2 cellular contexts compared by ENCODE assay signal in the genomic region with DNA sequence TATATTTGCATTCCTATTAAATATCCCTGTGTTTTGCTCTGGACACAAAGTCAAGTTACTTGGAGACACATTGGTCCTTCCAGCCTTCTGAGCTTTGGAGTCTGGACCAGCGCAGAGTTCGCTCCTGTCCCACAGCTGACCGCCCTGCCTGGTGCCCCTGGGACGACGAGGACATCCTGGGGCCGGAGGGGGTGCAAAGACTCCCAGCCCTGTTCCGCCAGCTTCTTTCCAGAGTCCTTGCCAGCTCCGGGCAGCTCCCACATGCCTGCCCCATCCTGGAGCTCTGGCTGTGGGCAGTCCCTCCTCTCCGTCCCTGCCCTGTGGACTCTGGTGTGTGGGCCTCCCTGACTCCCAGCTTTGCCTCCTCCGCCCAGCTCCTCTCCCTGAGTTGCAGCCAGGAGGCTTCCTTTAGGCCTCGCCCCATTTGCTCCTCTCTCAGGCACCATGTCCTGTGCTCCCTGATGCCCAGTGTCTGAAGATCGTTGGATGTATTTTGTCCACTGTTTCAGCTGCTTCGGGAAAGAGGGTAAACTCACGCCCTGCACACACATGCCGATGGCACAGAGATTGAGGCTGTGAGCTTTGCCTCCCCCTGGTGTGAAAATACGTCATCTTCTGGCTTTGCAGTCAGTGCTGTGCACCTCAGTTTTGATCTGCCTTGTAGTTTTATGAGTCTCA.
TF ChIP-seq lines count a peak whose summit lies in the region.

No MANE protein-coding gene starts in this region.

TF ChIP-seq in HEK293, 187 proteins besides CTCF, POLR2A, EP300 and RAD21:
- no peak for TF ChIP-seq ZNF530 (tag by site-specific recombination; IDR thresholded peaks at IDR 0.05; ENCODE audit: low read depth)
- TF ChIP-seq, protein P1, sequence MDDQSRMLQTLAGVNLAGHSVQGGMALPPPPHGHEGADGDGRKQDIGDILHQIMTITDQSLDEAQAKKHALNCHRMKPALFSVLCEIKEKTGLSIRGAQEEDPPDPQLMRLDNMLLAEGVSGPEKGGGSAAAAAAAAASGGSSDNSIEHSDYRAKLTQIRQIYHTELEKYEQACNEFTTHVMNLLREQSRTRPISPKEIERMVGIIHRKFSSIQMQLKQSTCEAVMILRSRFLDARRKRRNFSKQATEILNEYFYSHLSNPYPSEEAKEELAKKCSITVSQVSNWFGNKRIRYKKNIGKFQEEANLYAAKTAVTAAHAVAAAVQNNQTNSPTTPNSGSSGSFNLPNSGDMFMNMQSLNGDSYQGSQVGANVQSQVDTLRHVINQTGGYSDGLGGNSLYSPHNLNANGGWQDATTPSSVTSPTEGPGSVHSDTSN (CRISPR knock-in tag; IDR thresholded peaks at IDR 0.05): no peak
- no peak for TF ChIP-seq ZNF404 (tag by site-specific recombination; IDR thresholded peaks at IDR 0.05)
- TF ChIP-seq ZNF341 (tag by site-specific recombination; IDR thresholded peaks at IDR 0.05; ENCODE audit: low read depth): 0 out of 2 replicates have a peak, but pooled peaks have one; percentile 15
TF ChIP-seq in HEK293: peak in this region for 1.

TF ChIP-seq in K562, 482 proteins besides CTCF, POLR2A, EP300 and RAD21:
- TF ChIP-seq, protein P2, sequence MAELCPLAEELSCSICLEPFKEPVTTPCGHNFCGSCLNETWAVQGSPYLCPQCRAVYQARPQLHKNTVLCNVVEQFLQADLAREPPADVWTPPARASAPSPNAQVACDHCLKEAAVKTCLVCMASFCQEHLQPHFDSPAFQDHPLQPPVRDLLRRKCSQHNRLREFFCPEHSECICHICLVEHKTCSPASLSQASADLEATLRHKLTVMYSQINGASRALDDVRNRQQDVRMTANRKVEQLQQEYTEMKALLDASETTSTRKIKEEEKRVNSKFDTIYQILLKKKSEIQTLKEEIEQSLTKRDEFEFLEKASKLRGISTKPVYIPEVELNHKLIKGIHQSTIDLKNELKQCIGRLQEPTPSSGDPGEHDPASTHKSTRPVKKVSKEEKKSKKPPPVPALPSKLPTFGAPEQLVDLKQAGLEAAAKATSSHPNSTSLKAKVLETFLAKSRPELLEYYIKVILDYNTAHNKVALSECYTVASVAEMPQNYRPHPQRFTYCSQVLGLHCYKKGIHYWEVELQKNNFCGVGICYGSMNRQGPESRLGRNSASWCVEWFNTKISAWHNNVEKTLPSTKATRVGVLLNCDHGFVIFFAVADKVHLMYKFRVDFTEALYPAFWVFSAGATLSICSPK (IDR thresholded peaks at IDR 0.05; ENCODE audit: borderline replicate concordance): no peak
- TF ChIP-seq RBFOX2 (IDR thresholded peaks at IDR 0.05; ENCODE audit: low read depth, low read length) (no peak), RB1 (IDR thresholded peaks at IDR 0.05; ENCODE audit: low read depth) (no peak), ZFP30 (CRISPR knock-in tag; IDR thresholded peaks at IDR 0.05; ENCODE audit: borderline replicate concordance) (no peak), GATAD2A (IDR thresholded peaks at IDR 0.05) (no peak), HNRNPK (IDR thresholded peaks at IDR 0.05; ENCODE audit: low read depth, low read length, poor library complexity, severe bottlenecking) (no peak), L3MBTL2 (IDR thresholded peaks at IDR 0.05) (0 out of 2 replicates have a peak, but pooled peaks have one; percentile 22)
- TF ChIP-seq, protein P3, sequence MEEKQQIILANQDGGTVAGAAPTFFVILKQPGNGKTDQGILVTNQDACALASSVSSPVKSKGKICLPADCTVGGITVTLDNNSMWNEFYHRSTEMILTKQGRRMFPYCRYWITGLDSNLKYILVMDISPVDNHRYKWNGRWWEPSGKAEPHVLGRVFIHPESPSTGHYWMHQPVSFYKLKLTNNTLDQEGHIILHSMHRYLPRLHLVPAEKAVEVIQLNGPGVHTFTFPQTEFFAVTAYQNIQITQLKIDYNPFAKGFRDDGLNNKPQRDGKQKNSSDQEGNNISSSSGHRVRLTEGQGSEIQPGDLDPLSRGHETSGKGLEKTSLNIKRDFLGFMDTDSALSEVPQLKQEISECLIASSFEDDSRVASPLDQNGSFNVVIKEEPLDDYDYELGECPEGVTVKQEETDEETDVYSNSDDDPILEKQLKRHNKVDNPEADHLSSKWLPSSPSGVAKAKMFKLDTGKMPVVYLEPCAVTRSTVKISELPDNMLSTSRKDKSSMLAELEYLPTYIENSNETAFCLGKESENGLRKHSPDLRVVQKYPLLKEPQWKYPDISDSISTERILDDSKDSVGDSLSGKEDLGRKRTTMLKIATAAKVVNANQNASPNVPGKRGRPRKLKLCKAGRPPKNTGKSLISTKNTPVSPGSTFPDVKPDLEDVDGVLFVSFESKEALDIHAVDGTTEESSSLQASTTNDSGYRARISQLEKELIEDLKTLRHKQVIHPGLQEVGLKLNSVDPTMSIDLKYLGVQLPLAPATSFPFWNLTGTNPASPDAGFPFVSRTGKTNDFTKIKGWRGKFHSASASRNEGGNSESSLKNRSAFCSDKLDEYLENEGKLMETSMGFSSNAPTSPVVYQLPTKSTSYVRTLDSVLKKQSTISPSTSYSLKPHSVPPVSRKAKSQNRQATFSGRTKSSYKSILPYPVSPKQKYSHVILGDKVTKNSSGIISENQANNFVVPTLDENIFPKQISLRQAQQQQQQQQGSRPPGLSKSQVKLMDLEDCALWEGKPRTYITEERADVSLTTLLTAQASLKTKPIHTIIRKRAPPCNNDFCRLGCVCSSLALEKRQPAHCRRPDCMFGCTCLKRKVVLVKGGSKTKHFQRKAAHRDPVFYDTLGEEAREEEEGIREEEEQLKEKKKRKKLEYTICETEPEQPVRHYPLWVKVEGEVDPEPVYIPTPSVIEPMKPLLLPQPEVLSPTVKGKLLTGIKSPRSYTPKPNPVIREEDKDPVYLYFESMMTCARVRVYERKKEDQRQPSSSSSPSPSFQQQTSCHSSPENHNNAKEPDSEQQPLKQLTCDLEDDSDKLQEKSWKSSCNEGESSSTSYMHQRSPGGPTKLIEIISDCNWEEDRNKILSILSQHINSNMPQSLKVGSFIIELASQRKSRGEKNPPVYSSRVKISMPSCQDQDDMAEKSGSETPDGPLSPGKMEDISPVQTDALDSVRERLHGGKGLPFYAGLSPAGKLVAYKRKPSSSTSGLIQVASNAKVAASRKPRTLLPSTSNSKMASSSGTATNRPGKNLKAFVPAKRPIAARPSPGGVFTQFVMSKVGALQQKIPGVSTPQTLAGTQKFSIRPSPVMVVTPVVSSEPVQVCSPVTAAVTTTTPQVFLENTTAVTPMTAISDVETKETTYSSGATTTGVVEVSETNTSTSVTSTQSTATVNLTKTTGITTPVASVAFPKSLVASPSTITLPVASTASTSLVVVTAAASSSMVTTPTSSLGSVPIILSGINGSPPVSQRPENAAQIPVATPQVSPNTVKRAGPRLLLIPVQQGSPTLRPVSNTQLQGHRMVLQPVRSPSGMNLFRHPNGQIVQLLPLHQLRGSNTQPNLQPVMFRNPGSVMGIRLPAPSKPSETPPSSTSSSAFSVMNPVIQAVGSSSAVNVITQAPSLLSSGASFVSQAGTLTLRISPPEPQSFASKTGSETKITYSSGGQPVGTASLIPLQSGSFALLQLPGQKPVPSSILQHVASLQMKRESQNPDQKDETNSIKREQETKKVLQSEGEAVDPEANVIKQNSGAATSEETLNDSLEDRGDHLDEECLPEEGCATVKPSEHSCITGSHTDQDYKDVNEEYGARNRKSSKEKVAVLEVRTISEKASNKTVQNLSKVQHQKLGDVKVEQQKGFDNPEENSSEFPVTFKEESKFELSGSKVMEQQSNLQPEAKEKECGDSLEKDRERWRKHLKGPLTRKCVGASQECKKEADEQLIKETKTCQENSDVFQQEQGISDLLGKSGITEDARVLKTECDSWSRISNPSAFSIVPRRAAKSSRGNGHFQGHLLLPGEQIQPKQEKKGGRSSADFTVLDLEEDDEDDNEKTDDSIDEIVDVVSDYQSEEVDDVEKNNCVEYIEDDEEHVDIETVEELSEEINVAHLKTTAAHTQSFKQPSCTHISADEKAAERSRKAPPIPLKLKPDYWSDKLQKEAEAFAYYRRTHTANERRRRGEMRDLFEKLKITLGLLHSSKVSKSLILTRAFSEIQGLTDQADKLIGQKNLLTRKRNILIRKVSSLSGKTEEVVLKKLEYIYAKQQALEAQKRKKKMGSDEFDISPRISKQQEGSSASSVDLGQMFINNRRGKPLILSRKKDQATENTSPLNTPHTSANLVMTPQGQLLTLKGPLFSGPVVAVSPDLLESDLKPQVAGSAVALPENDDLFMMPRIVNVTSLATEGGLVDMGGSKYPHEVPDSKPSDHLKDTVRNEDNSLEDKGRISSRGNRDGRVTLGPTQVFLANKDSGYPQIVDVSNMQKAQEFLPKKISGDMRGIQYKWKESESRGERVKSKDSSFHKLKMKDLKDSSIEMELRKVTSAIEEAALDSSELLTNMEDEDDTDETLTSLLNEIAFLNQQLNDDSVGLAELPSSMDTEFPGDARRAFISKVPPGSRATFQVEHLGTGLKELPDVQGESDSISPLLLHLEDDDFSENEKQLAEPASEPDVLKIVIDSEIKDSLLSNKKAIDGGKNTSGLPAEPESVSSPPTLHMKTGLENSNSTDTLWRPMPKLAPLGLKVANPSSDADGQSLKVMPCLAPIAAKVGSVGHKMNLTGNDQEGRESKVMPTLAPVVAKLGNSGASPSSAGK (IDR thresholded peaks at IDR 0.05): 0 out of 2 replicates have a peak, but pooled peaks have one; percentile 27
